ENCODE assay signal across 1 cellular context in genomic region chr10:71721313-71721712, GRCh38.
TF ChIP-seq lines count a peak whose summit lies in the region.

No MANE protein-coding gene starts in this region.

TF ChIP-seq in K562, 482 proteins besides CTCF, POLR2A, EP300 and RAD21:
- TF ChIP-seq BCOR (IDR thresholded peaks at IDR 0.05): peak; percentile 72
- peak; percentile 82 for TF ChIP-seq RBM25 (IDR thresholded peaks at IDR 0.05; ENCODE audit: low read depth, low read length, severe bottlenecking)
- TF ChIP-seq KDM1A (IDR thresholded peaks at IDR 0.05): 0 out of 4 replicates have a peak, but pooled peaks of 1 of the 2 experiments have one; percentile 39
- no peak for TF ChIP-seq ZNF224 (CRISPR knock-in tag; IDR thresholded peaks at IDR 0.05)
